12 cellular contexts compared by ENCODE assay signal in genomic region chr7:12942599-12942998, GRCh38.
DNase-seq lines count a peak whose midpoint lies in the region; ATAC-seq, FAIRE-seq and TF ChIP-seq lines count a peak whose summit lies in the region.
"Had no signal": no experiment of that assay in that cellular context is flagged by ENCODE, and none has a peak within 500 bp of the region (broad histone marks: within the 10 kb centered on the region; RNA-seq: fewer than 3 reads in every experiment).

No MANE protein-coding gene starts in this region.

- H3K9me3 ChIP-seq in astrocyte (ENCODE audit: insufficient read depth, low read depth, low read length), result no peaks in the 10 kb centered on the region
- peaks cover 8% of the 10 kb centered on the region; the same call in 1 of the 2 replicates for H3K9me3 ChIP-seq in HAP-1

- H3K9me3 Mint-ChIP-seq in astrocyte (ENCODE audit: unreplicated experiment), result peaks cover 12% of the 10 kb centered on the region
- H3K9me3 Mint-ChIP-seq in stimulated activated memory B cell treated with anti-CD40 and anti-IgM and Interleukin-4, amounts not matched to agents 10 μg/mL and 1 μg/mL and 100 μg/mL, for 72 hours, result peaks cover 6% of the 10 kb centered on the region
- H3K9me3 Mint-ChIP-seq: IgD-negative memory B cell had no signal

- DNase-seq in COLO668 (lab: John Stamatoyannopoulos, UW; ENCODE audit: unreplicated experiment) (peak; percentile 26), NCI-H1417 treated with DMSO at 0.1 percent for 48 hours (lab: John Stamatoyannopoulos, UW) (peak; percentile 8), astrocyte (ENCODE audit: low read depth) (peak; percentile 60), left lobe of liver (ENCODE audit: low spot score) (no peak), HAP-1 (ENCODE audit: low spot score in 2 of 2) (no peak), SIG-M5 treated with dmso at 0.1 percent for 504 hours (lab: John Stamatoyannopoulos, UW; ENCODE audit: unreplicated experiment) (no peak)
- DNase-seq: H7, NCI-H2171 had no signal

- no peak for FAIRE-seq in astrocyte (lab: Jason Lieb, UNC)

- H3K4me3 Mint-ChIP-seq in astrocyte (ENCODE audit: unreplicated experiment), result no peak overlapping the region
- H3K4me3 Mint-ChIP-seq in stimulated activated memory B cell treated with anti-CD40 and anti-IgM and Interleukin-4, amounts not matched to agents 10 μg/mL and 1 μg/mL and 100 μg/mL, for 72 hours, result no peak overlapping the region
- H3K4me3 Mint-ChIP-seq: IgD-negative memory B cell had no signal

- no peak overlapping the region for H3K9ac ChIP-seq in astrocyte (ENCODE audit: low read length)

- H3K4me1 ChIP-seq in astrocyte (ENCODE audit: insufficient read depth, low read length) (peaks cover 3% of the 10 kb centered on the region), HAP-1 (no peaks in the 10 kb centered on the region)

- H3K4me3 ChIP-seq in astrocyte (ENCODE audit: insufficient read depth, low read depth, low read length), result no peak overlapping the region
- H3K4me3 ChIP-seq in HAP-1, result no peak overlapping the region
- H3K4me3 ChIP-seq: gastroesophageal sphincter had no signal

- no peaks in the 10 kb centered on the region for H4K20me1 ChIP-seq in astrocyte (ENCODE audit: insufficient read depth, low read length)

- H3K27ac Mint-ChIP-seq in astrocyte (ENCODE audit: unreplicated experiment), result no peak overlapping the region
- H3K27ac Mint-ChIP-seq in stimulated activated memory B cell treated with anti-CD40 and anti-IgM and Interleukin-4, amounts not matched to agents 10 μg/mL and 1 μg/mL and 100 μg/mL, for 72 hours, result no peak overlapping the region
- H3K27ac Mint-ChIP-seq: IgD-negative memory B cell had no signal

- no peaks in the 10 kb centered on the region for H3K4me1 Mint-ChIP-seq in astrocyte (ENCODE audit: low read depth, unreplicated experiment)
- H3K4me1 Mint-ChIP-seq in stimulated activated memory B cell treated with anti-CD40 and anti-IgM and Interleukin-4, amounts not matched to agents 10 μg/mL and 1 μg/mL and 100 μg/mL, for 72 hours, result no peaks in the 10 kb centered on the region
- H3K4me1 Mint-ChIP-seq: IgD-negative memory B cell had no signal

- no peak for TF ChIP-seq CTCF in astrocyte (IDR thresholded peaks at IDR 0.05; ENCODE audit: insufficient read depth, low read depth, low read length)

- H3K27me3 ChIP-seq in astrocyte (ENCODE audit: insufficient read depth, low read length) (no peaks in the 10 kb centered on the region), HAP-1 (ENCODE audit: low read depth) (no peaks in the 10 kb centered on the region)
- H3K27me3 ChIP-seq: gastroesophageal sphincter had no signal

- H3K36me3 ChIP-seq in astrocyte (ENCODE audit: insufficient read depth, low read length) (no peaks in the 10 kb centered on the region), HAP-1 (replicated peaks) (no peaks in the 10 kb centered on the region)
- H3K36me3 ChIP-seq: gastroesophageal sphincter had no signal

- in situ Hi-C loops in HAP-1 (cut with MboI; ENCODE audit: low sequenced_read_pairs), result no loop called here

- ATAC-seq in left lobe of liver, result peak; percentile 93
- ATAC-seq in GM19397 (IDR thresholded peaks at IDR 0.05; ENCODE audit: unreplicated experiment), result no peak
- no peak for ATAC-seq in stimulated activated memory B cell treated with anti-CD40 and anti-IgM and Interleukin-4, amounts not matched to agents 10 μg/mL and 1 μg/mL and 100 μg/mL, for 72 hours
- ATAC-seq: gastroesophageal sphincter had no signal

- no peaks in the 10 kb centered on the region for H3K79me2 ChIP-seq in astrocyte (ENCODE audit: insufficient read depth, low read length)

- H3K4me2 ChIP-seq in astrocyte (ENCODE audit: low read length), result no peak overlapping the region

- no peaks in the 10 kb centered on the region for H3K27me3 Mint-ChIP-seq in astrocyte (ENCODE audit: low read depth, unreplicated experiment)
- no peaks in the 10 kb centered on the region for H3K27me3 Mint-ChIP-seq in stimulated activated memory B cell treated with anti-CD40 and anti-IgM and Interleukin-4, amounts not matched to agents 10 μg/mL and 1 μg/mL and 100 μg/mL, for 72 hours
- H3K27me3 Mint-ChIP-seq: IgD-negative memory B cell had no signal

- no peaks in the 10 kb centered on the region for H3K36me3 Mint-ChIP-seq in astrocyte (ENCODE audit: low read depth, unreplicated experiment)
- H3K36me3 Mint-ChIP-seq in stimulated activated memory B cell treated with anti-CD40 and anti-IgM and Interleukin-4, amounts not matched to agents 10 μg/mL and 1 μg/mL and 100 μg/mL, for 72 hours, result no peaks in the 10 kb centered on the region
- H3K36me3 Mint-ChIP-seq: IgD-negative memory B cell had no signal

- H3K27ac ChIP-seq in astrocyte (ENCODE audit: low read depth, low read length), result no peak overlapping the region
- H3K27ac ChIP-seq: gastroesophageal sphincter had no signal

- no peak overlapping the region for H2AFZ ChIP-seq in astrocyte (ENCODE audit: low read depth, low read length)

Comparison
In these comparisons a context has a peak if more than half of its experiments do, and no peak if none do; other contexts are left out.
1. DNase-seq: peak in COLO668 (single experiment), NCI-H1417 treated with DMSO at 0.1 percent for 48 hours (single experiment) and astrocyte (single experiment); none in left lobe of liver (single experiment), HAP-1 (0 of 2) and SIG-M5 treated with dmso at 0.1 percent for 504 hours (single experiment).